Comparison of ENCODE assay signal across 15 cellular contexts in genomic region chr22:44672632-44673031, GRCh38. TPM values are rescaled to one million over a fixed set of nuclear protein-coding genes. Genes with fewer than 3 reads are reported as not detected.
DNase-seq lines count a peak whose midpoint lies in the region; ATAC-seq and TF ChIP-seq lines count a peak whose summit lies in the region.
"Had no signal": no experiment of that assay in that cellular context is flagged by ENCODE, and none has a peak within 500 bp of the region (broad histone marks: within the 10 kb centered on the region; RNA-seq: fewer than 3 reads in every experiment).

No MANE protein-coding gene starts in this region.

- H2BK5ac ChIP-seq in mesenchymal stem cell (ENCODE audit: low read depth, low read length, poor library complexity, severe bottlenecking) = no peak overlapping the region

- H4K91ac ChIP-seq in mesenchymal stem cell (ENCODE audit: low read length) = no peak overlapping the region

- peak overlapping the region; percentile 77 to 93 for H3K27ac Mint-ChIP-seq in natural killer cell
- no peak overlapping the region for H3K27ac Mint-ChIP-seq in natural killer cell treated with Interleukin-12 subunit alpha and Interleukin-12 subunit beta and Interleukin-15 and Interleukin-18, amount 100 ng/mL, for 72 hours
- peak overlapping the region; percentile 90 for H3K27ac Mint-ChIP-seq in central memory CD8-positive, alpha-beta T cell (ENCODE audit: low read depth)
- H3K27ac Mint-ChIP-seq: B cell had no signal

- peaks cover 0 to 3% of the 10 kb centered on the region in 2 experiments for H3K36me3 ChIP-seq in mesenchymal stem cell (ENCODE audit: control insufficient read depth in 1 of 2, insufficient read depth in 2 of 2, low read depth in 1 of 2, low read length in 2 of 2)

- no peak overlapping the region for H3K14ac ChIP-seq in mesenchymal stem cell (ENCODE audit: low read length in 2 of 2)

- no peaks in the 10 kb centered on the region for H3K27me3 Mint-ChIP-seq in natural killer cell (ENCODE audit: low read depth in 2 of 2)
- H3K27me3 Mint-ChIP-seq in natural killer cell treated with Interleukin-12 subunit alpha and Interleukin-12 subunit beta and Interleukin-15 and Interleukin-18, amount 100 ng/mL, for 72 hours = no peaks in the 10 kb centered on the region
- no peaks in the 10 kb centered on the region for H3K27me3 Mint-ChIP-seq in central memory CD8-positive, alpha-beta T cell
- H3K27me3 Mint-ChIP-seq: CD4-positive, alpha-beta memory T cell had no signal

- H2BK12ac ChIP-seq in mesenchymal stem cell (ENCODE audit: low read length in 2 of 2) = no peak overlapping the region

- H3K27me3 ChIP-seq in mesenchymal stem cell (ENCODE audit: control insufficient read depth in 1 of 2, insufficient read depth in 1 of 2, low read length in 2 of 2) = peaks cover 3 to 22% of the 10 kb centered on the region in 2 experiments

- 94% methylated on average over 8 of the region's 8 CpGs for WGBS in mesenchymal stem cell

- peaks cover 53 to 78% of the 10 kb centered on the region in 2 donors for H3K4me1 Mint-ChIP-seq in natural killer cell
- peaks cover 39 to 45% of the 10 kb centered on the region in 2 donors for H3K4me1 Mint-ChIP-seq in natural killer cell treated with Interleukin-12 subunit alpha and Interleukin-12 subunit beta and Interleukin-15 and Interleukin-18, amount 100 ng/mL, for 72 hours (ENCODE audit: low read depth in 2 of 2)
- H3K4me1 Mint-ChIP-seq in central memory CD8-positive, alpha-beta T cell = peaks cover 68% of the 10 kb centered on the region

- H3K9me3 Mint-ChIP-seq in natural killer cell = no peaks in the 10 kb centered on the region
- no peaks in the 10 kb centered on the region for H3K9me3 Mint-ChIP-seq in natural killer cell treated with Interleukin-12 subunit alpha and Interleukin-12 subunit beta and Interleukin-15 and Interleukin-18, amount 100 ng/mL, for 72 hours
- H3K9me3 Mint-ChIP-seq in central memory CD8-positive, alpha-beta T cell = no peaks in the 10 kb centered on the region
- H3K9me3 Mint-ChIP-seq: CD4-positive, alpha-beta memory T cell had no signal

- peaks cover 24% of the 10 kb centered on the region for H3K4me1 ChIP-seq in mesenchymal stem cell (ENCODE audit: control insufficient read depth, insufficient read depth, low read depth, low read length)

- no peak overlapping the region for H2BK15ac ChIP-seq in mesenchymal stem cell (ENCODE audit: low read depth, poor library complexity, severe bottlenecking)

- H2BK120ac ChIP-seq in mesenchymal stem cell (ENCODE audit: low read depth, low read length) = no peak overlapping the region

- peak overlapping the region; percentile 44 for H2AK5ac ChIP-seq in mesenchymal stem cell (ENCODE audit: low read length, severe bottlenecking)

- no peak overlapping the region for H3K23ac ChIP-seq in mesenchymal stem cell (ENCODE audit: low read length in 2 of 2)

- no peak overlapping the region for H3K4me2 ChIP-seq in mesenchymal stem cell (ENCODE audit: low read length, poor library complexity, severe bottlenecking)

- intact Hi-C loops in natural killer cell (cut with micrococcal nuclease) = no loop called here

- no peak for DNase-seq in natural killer cell
- no peak for DNase-seq in natural killer cell treated with Interleukin-12 subunit alpha and Interleukin-12 subunit beta and Interleukin-15 and Interleukin-18, amount 100 ng/mL, for 72 hours (ENCODE audit: low spot score)
- DNase-seq in central memory CD8-positive, alpha-beta T cell (ENCODE audit: low spot score in 2 of 2) = no peak
- no peak for DNase-seq in mesenchymal stem cell
- no peak for DNase-seq in iPS-NIHi11 (ENCODE audit: low spot score)
- no peak for DNase-seq in foreskin melanocyte
- DNase-seq: C1 segment of cervical spinal cord; CD4-positive, alpha-beta memory T cell; COR-L47; DND-41; GDM1; HCEC 1CT had no signal

- H3K79me1 ChIP-seq in mesenchymal stem cell (replicated peaks; ENCODE audit: low read length, poor library complexity, severe bottlenecking) = peaks cover 12% of the 10 kb centered on the region

- no peak overlapping the region for H2AFZ ChIP-seq in mesenchymal stem cell (ENCODE audit: low read depth, low read length)

- H3K4ac ChIP-seq in mesenchymal stem cell (ENCODE audit: low read depth in 1 of 2, low read length in 2 of 2) = no peak overlapping the region

- no peak overlapping the region for H3K9ac ChIP-seq in mesenchymal stem cell (ENCODE audit: low read length)

- H4K8ac ChIP-seq in mesenchymal stem cell (ENCODE audit: low read length) = no peak overlapping the region

- H3K4me3 Mint-ChIP-seq in natural killer cell = peak overlapping the region; percentile 53
- no peak overlapping the region for H3K4me3 Mint-ChIP-seq in natural killer cell treated with Interleukin-12 subunit alpha and Interleukin-12 subunit beta and Interleukin-15 and Interleukin-18, amount 100 ng/mL, for 72 hours
- no peak overlapping the region for H3K4me3 Mint-ChIP-seq in central memory CD8-positive, alpha-beta T cell
- H3K4me3 Mint-ChIP-seq: B cell had no signal

- H3K36me3 Mint-ChIP-seq in natural killer cell = no peaks in the 10 kb centered on the region
- H3K36me3 Mint-ChIP-seq in natural killer cell treated with Interleukin-12 subunit alpha and Interleukin-12 subunit beta and Interleukin-15 and Interleukin-18, amount 100 ng/mL, for 72 hours = no peaks in the 10 kb centered on the region
- peaks cover 21% of the 10 kb centered on the region for H3K36me3 Mint-ChIP-seq in central memory CD8-positive, alpha-beta T cell (ENCODE audit: insufficient read depth)

- TF ChIP-seq CTCF in natural killer cell (IDR thresholded peaks at IDR 0.05) = no peak

- no peak for ATAC-seq in natural killer cell
- ATAC-seq in natural killer cell treated with Interleukin-12 subunit alpha and Interleukin-12 subunit beta and Interleukin-15 and Interleukin-18, amount 100 ng/mL, for 72 hours = no peak
- no peak for ATAC-seq in central memory CD8-positive, alpha-beta T cell (replicated peaks; ENCODE audit: extremely low read depth, poor library complexity, severe bottlenecking)
- ATAC-seq in HG03571 (IDR thresholded peaks at IDR 0.05; ENCODE audit: unreplicated experiment) = no peak

- H3K27ac ChIP-seq in mesenchymal stem cell (ENCODE audit: low read length, poor library complexity, severe bottlenecking) = no peak overlapping the region
- H3K27ac ChIP-seq: HL-60 had no signal

- no peak overlapping the region for H3K18ac ChIP-seq in mesenchymal stem cell (ENCODE audit: low read depth in 1 of 2, low read length in 2 of 2)

- no peaks in the 10 kb centered on the region for H3K9me3 ChIP-seq in mesenchymal stem cell (ENCODE audit: control insufficient read depth, low read length)

- H3K4me3 ChIP-seq in mesenchymal stem cell (ENCODE audit: insufficient read depth in 1 of 2, low read depth in 1 of 2, low read length in 2 of 2) = no peak overlapping the region

RNA-seq across cellular contexts. Expression of gene PRR5, which starts 29.4 kb away (rescaled TPM):
- 100 to 1,000 TPM in 1 of 3 donors, 10 to 100 TPM in 2; 92.6 to 133 (median 93.4) TPM for total RNA-seq in natural killer cell
- 10 to 100 TPM; 15.7 to 29.2 TPM for total RNA-seq in natural killer cell treated with Interleukin-12 subunit alpha and Interleukin-12 subunit beta and Interleukin-15 and Interleukin-18, amount 100 ng/mL, for 72 hours
- polyA plus RNA-seq in mesenchymal stem cell (2013, experiment 1 of 2) = 12.2 TPM
- 12.2 TPM for polyA plus RNA-seq in mesenchymal stem cell (2013, experiment 2 of 2)

Comparison
In these comparisons a context has a peak if more than half of its experiments do, and no peak if none do; other contexts are left out.
1. H3K27ac Mint-ChIP-seq: peak in natural killer cell (2 of 2) and central memory CD8-positive, alpha-beta T cell (single experiment); none in natural killer cell treated with Interleukin-12 subunit alpha and Interleukin-12 subunit beta and Interleukin-15 and Interleukin-18, amount 100 ng/mL, for 72 hours (0 of 2).